ENCODE assay signal across 8 cellular contexts in genomic region chr22:37661160-37661924, GRCh38. TPM values are rescaled to one million over a fixed set of nuclear protein-coding genes. Genes with fewer than 3 reads are reported as not detected.
DNase-seq lines count a peak whose midpoint lies in the region; ATAC-seq and TF ChIP-seq lines count a peak whose summit lies in the region.

No MANE protein-coding gene starts in this region.

- no peaks in the 10 kb centered on the region for H3K9me3 ChIP-seq in AG04450 (ENCODE audit: control insufficient read depth, insufficient read depth, low read length)
- H3K9me3 ChIP-seq in mesenchymal stem cell (ENCODE audit: control insufficient read depth, low read length) = no peaks in the 10 kb centered on the region
- H3K9me3 ChIP-seq in vagina = no peaks in the 10 kb centered on the region

- TF ChIP-seq POLR2A in vagina (IDR thresholded peaks at IDR 0.05) = no peak

- POLR2A ChIA-PET in AG04450 (lab: Yijun Ruan, JAX) = interaction anchor here (1.3 to 3.9 kb wide), 4 partner anchors 8 to 19 kb away, joined by 7 to 52 read pairs (median 24); partner anchors contain the start of gene LGALS1

- peak overlapping the region; percentile 92 for H3K27ac ChIP-seq in AG04450 (ENCODE audit: low read depth, low read length)
- H3K27ac ChIP-seq in cingulate gyrus (ENCODE audit: low read depth, low read length) = peak overlapping the region; percentile 63
- peak overlapping the region; percentile 21 for H3K27ac ChIP-seq in mesenchymal stem cell (ENCODE audit: low read length, poor library complexity, severe bottlenecking)
- peak overlapping the region; percentile 68 for H3K27ac ChIP-seq in vagina

- H3K4ac ChIP-seq in mesenchymal stem cell (ENCODE audit: low read depth in 1 of 2, low read length in 2 of 2) = no peak overlapping the region

- H2BK5ac ChIP-seq in mesenchymal stem cell (ENCODE audit: low read depth, low read length, poor library complexity, severe bottlenecking) = no peak overlapping the region

- H3K9ac ChIP-seq in mesenchymal stem cell (ENCODE audit: low read length) = peak overlapping the region; percentile 68

- no peak overlapping the region for H3K4me2 ChIP-seq in mesenchymal stem cell (ENCODE audit: low read length, poor library complexity, severe bottlenecking)

- ATAC-seq in HG03378 (IDR thresholded peaks at IDR 0.05; ENCODE audit: unreplicated experiment) = no peak

- H3K14ac ChIP-seq in mesenchymal stem cell (ENCODE audit: low read length in 2 of 2) = no peak overlapping the region

- no peak overlapping the region for H2BK15ac ChIP-seq in mesenchymal stem cell (ENCODE audit: low read depth, poor library complexity, severe bottlenecking)

- H3K27me3 ChIP-seq in AG04450 (ENCODE audit: control insufficient read depth, insufficient read depth, low read length) = no peaks in the 10 kb centered on the region
- no peaks in the 10 kb centered on the region for H3K27me3 ChIP-seq in mesenchymal stem cell (ENCODE audit: control insufficient read depth in 1 of 2, insufficient read depth in 1 of 2, low read length in 2 of 2)
- no peaks in the 10 kb centered on the region for H3K27me3 ChIP-seq in vagina

- no peak overlapping the region for H3K18ac ChIP-seq in mesenchymal stem cell (ENCODE audit: low read depth in 1 of 2, low read length in 2 of 2)

- H2BK12ac ChIP-seq in mesenchymal stem cell (ENCODE audit: low read length in 2 of 2) = peak overlapping the region in 1 of 2 experiments; percentile 3

- no peak overlapping the region for H2AK5ac ChIP-seq in mesenchymal stem cell (ENCODE audit: low read length, severe bottlenecking)

- TF ChIP-seq CTCF in AG04450 (IDR thresholded peaks at IDR 0.05; ENCODE audit: low read depth, low read length) = peak; percentile 60
- peak; percentile 58 for TF ChIP-seq CTCF in GM12875 (IDR thresholded peaks at IDR 0.05; ENCODE audit: borderline replicate concordance, insufficient read depth, low read depth, low read length)
- TF ChIP-seq CTCF in vagina (IDR thresholded peaks at IDR 0.05) = peak in 1 of 3 experiments; percentile 34

- 17% methylated on average over 9 of the region's 12 CpGs for WGBS in mesenchymal stem cell

- H4K91ac ChIP-seq in mesenchymal stem cell (ENCODE audit: low read length) = peak overlapping the region; percentile 34

- H2BK120ac ChIP-seq in mesenchymal stem cell (ENCODE audit: low read depth, low read length) = no peak overlapping the region

- H2AFZ ChIP-seq in mesenchymal stem cell (ENCODE audit: low read depth, low read length) = no peak overlapping the region

- peaks cover 33% of the 10 kb centered on the region for H3K79me1 ChIP-seq in mesenchymal stem cell (replicated peaks; ENCODE audit: low read length, poor library complexity, severe bottlenecking)

- no peak overlapping the region for H3K23ac ChIP-seq in mesenchymal stem cell (ENCODE audit: low read length in 2 of 2)

- H3K4me1 ChIP-seq in mesenchymal stem cell (ENCODE audit: control insufficient read depth, insufficient read depth, low read depth, low read length) (peaks cover 31% of the 10 kb centered on the region), vagina (peaks cover 45% of the 10 kb centered on the region)

- H3K4me3 ChIP-seq in AG04450 (ENCODE audit: low read depth, low read length) (peak overlapping the region; percentile 17), GM12875 (ENCODE audit: low read depth, low read length) (no peak overlapping the region), mesenchymal stem cell (ENCODE audit: insufficient read depth in 1 of 2, low read depth in 1 of 2, low read length in 2 of 2) (peak overlapping the region in 1 of 2 experiments; percentile 1), vagina (no peak overlapping the region)

- intact Hi-C loops in vagina (cut with DNase I) = no loop called here

- DNase-seq in AG04450 (ENCODE audit: low read depth, low spot score) = peak; percentile 59
- peak; percentile 39 for DNase-seq in OCI-M1 (lab: John Stamatoyannopoulos, UW)
- peak; percentile 95 for DNase-seq in mesenchymal stem cell
- DNase-seq in vagina (ENCODE audit: extremely low spot score in 2 of 2) = no peak
- DNase-seq in NCI-H187 treated with DMSO at 0.1 percent for 48 hours (lab: John Stamatoyannopoulos, UW) = no peak

- H3K36me3 ChIP-seq in mesenchymal stem cell (ENCODE audit: control insufficient read depth in 1 of 2, insufficient read depth in 2 of 2, low read depth in 1 of 2, low read length in 2 of 2) = peaks cover 9 to 23% of the 10 kb centered on the region in 2 experiments
- peaks cover 0 to 8% of the 10 kb centered on the region in 2 donors for H3K36me3 ChIP-seq in vagina

- CTCF ChIA-PET in AG04450 (lab: Charles Lee) = interaction anchor here (0.6 to 2.1 kb wide), 13 partner anchors 9 to 202 kb away, joined by 3 to 18 read pairs (median 3); partner anchors contain the start of gene TRIOBP

- no peak overlapping the region for H4K8ac ChIP-seq in mesenchymal stem cell (ENCODE audit: low read length)

RNA-seq across cellular contexts. Expression of gene PDXP, which starts 2.8 kb away (rescaled TPM):
- 11.7 and 17.7 TPM in 2 replicates for polyA plus RNA-seq in AG04450 (2011; rRNA removed)
- polyA minus RNA-seq in AG04450 (2011; rRNA and poly(A)+ RNA removed) = 6.3 and 9.7 TPM in 2 replicates
- 7.5 TPM for polyA plus RNA-seq in mesenchymal stem cell (2013, experiment 1 of 2)
- 6.7 TPM for polyA plus RNA-seq in mesenchymal stem cell (2013, experiment 2 of 2)
- 6.4 TPM for total RNA-seq in vagina

RNA-seq across cellular contexts. Expression of gene LGALS1, which starts 14.1 kb away (rescaled TPM):
- polyA plus RNA-seq in AG04450 (2011; rRNA removed) = 5,926 and 7,935 TPM in 2 replicates
- 3,546 and 5,412 TPM in 2 replicates for polyA minus RNA-seq in AG04450 (2011; rRNA and poly(A)+ RNA removed)
- 4,707 TPM for polyA plus RNA-seq in mesenchymal stem cell (2013, experiment 1 of 2)
- 4,802 TPM for polyA plus RNA-seq in mesenchymal stem cell (2013, experiment 2 of 2)
- total RNA-seq in vagina = 1,638 TPM

RNA-seq across cellular contexts. Expression of gene SH3BP1, which starts 21.9 kb away (rescaled TPM):
- 8.4 and 11.3 TPM in 2 replicates for polyA plus RNA-seq in AG04450 (2011; rRNA removed)
- 12.8 and 14.4 TPM in 2 replicates for polyA minus RNA-seq in AG04450 (2011; rRNA and poly(A)+ RNA removed)
- polyA plus RNA-seq in mesenchymal stem cell (2013, experiment 1 of 2) = 15.4 TPM
- 15.0 TPM for polyA plus RNA-seq in mesenchymal stem cell (2013, experiment 2 of 2)
- 34.1 TPM for total RNA-seq in vagina

RNA-seq across cellular contexts. Expression of gene NOL12, which starts 24.8 kb away (rescaled TPM):
- polyA plus RNA-seq in AG04450 (2011; rRNA removed) = 10.4 and 11.8 TPM in 2 replicates
- polyA minus RNA-seq in AG04450 (2011; rRNA and poly(A)+ RNA removed) = 10.9 and 13.9 TPM in 2 replicates
- polyA plus RNA-seq in mesenchymal stem cell (2013, experiment 1 of 2) = 14.9 TPM
- polyA plus RNA-seq in mesenchymal stem cell (2013, experiment 2 of 2) = 13.9 TPM
- 28.2 TPM for total RNA-seq in vagina

RNA-seq across cellular contexts. Expression of gene TRIOBP, which starts 35.5 kb away (rescaled TPM):
- 37.0 and 76.4 TPM in 2 replicates for polyA plus RNA-seq in AG04450 (2011; rRNA removed)
- 78.8 and 114 TPM in 2 replicates for polyA minus RNA-seq in AG04450 (2011; rRNA and poly(A)+ RNA removed)
- 67.0 TPM for polyA plus RNA-seq in mesenchymal stem cell (2013, experiment 1 of 2)
- 64.8 TPM for polyA plus RNA-seq in mesenchymal stem cell (2013, experiment 2 of 2)
- 108 TPM for total RNA-seq in vagina

Comparison
In these comparisons a context has a peak if more than half of its experiments do, and no peak if none do; other contexts are left out.
1. DNase-seq: peak in AG04450 (single experiment), OCI-M1 (single experiment) and mesenchymal stem cell (single experiment); none in vagina (0 of 2) and NCI-H187 treated with DMSO at 0.1 percent for 48 hours (single experiment).
2. H3K27ac ChIP-seq: peak in every context shown above with its lines; median percentile 92 in AG04450; 68 in vagina; 63 in cingulate gyrus; 21 in mesenchymal stem cell.